In genomic region chr1:8880068-8880676, GRCh38 we compare ENCODE assay signal across 1 cellular context.
TF ChIP-seq lines count a peak whose summit lies in the region.

No MANE protein-coding gene starts in this region.

TF ChIP-seq in K562, 482 proteins besides CTCF, POLR2A, EP300 and RAD21 (continued from another document and continues in another):
- TF ChIP-seq PBX2 (CRISPR knock-in tag; IDR thresholded peaks at IDR 0.05; ENCODE audit: low read depth) (no peak), PBX2 (tag; conservative IDR thresholded peaks at IDR 0.05; ENCODE audit: low read depth) (no peak), PHF8 (IDR thresholded peaks at IDR 0.05; ENCODE audit: borderline replicate concordance, low read length) (no peak), BCLAF1 (IDR thresholded peaks at IDR 0.05; ENCODE audit: borderline replicate concordance in 1 of 2, control insufficient read depth in 1 of 2, low read depth in 2 of 2, low read length in 1 of 2) (no peak), TBP (optimal IDR thresholded peaks at IDR 0.05; ENCODE audit: low read depth, low read length) (peak; percentile 69), ZNF639 (CRISPR knock-in tag; conservative IDR thresholded peaks at IDR 0.05 in 1 of 2, IDR thresholded peaks at IDR 0.05 in 1 of 2) (no peak), HEY1 (CRISPR knock-in tag; IDR thresholded peaks at IDR 0.05; ENCODE audit: borderline replicate concordance) (no peak), LCOR (CRISPR knock-in tag; IDR thresholded peaks at IDR 0.05) (no peak), LARP7 (IDR thresholded peaks at IDR 0.05) (no peak), POU5F1 (IDR thresholded peaks at IDR 0.05; ENCODE audit: borderline replicate concordance, low read depth, low read length, partially characterized antibody) (no peak), MECOM (CRISPR knock-in tag; IDR thresholded peaks at IDR 0.05) (no peak), ZNF584 (CRISPR knock-in tag; IDR thresholded peaks at IDR 0.05; ENCODE audit: low read depth) (no peak), ZNF668 (CRISPR knock-in tag; IDR thresholded peaks at IDR 0.05) (no peak), ZNF143 (CRISPR knock-in tag; IDR thresholded peaks at IDR 0.05) (no peak), ZBTB12 (CRISPR knock-in tag; IDR thresholded peaks at IDR 0.05) (no peak), HMG20B (CRISPR knock-in tag; IDR thresholded peaks at IDR 0.05) (no peak), FOXJ3 (CRISPR knock-in tag; IDR thresholded peaks at IDR 0.05) (no peak), ZNF740 (CRISPR knock-in tag; IDR thresholded peaks at IDR 0.05) (no peak), ZNF740 (tag; IDR thresholded peaks at IDR 0.05) (no peak), ATF1 (CRISPR knock-in tag; IDR thresholded peaks at IDR 0.05) (no peak), ATF1 (tag; IDR thresholded peaks at IDR 0.05) (no peak), MAFK (IDR thresholded peaks at IDR 0.05; ENCODE audit: low read length) (peak; percentile 92), ZFX (CRISPR knock-in tag; IDR thresholded peaks at IDR 0.05) (no peak), SMARCB1 (IDR thresholded peaks at IDR 0.05; ENCODE audit: insufficient read length, low read depth) (no peak), ETV1 (tag; conservative IDR thresholded peaks at IDR 0.05; ENCODE audit: low read depth) (no peak), TFAP4 (CRISPR knock-in tag; IDR thresholded peaks at IDR 0.05; ENCODE audit: borderline replicate concordance) (no peak), CEBPG (CRISPR knock-in tag; IDR thresholded peaks at IDR 0.05) (no peak; the same call in 1 of the 2 replicates), CEBPG (tag; conservative IDR thresholded peaks at IDR 0.05 in 1 of 2, IDR thresholded peaks at IDR 0.05 in 1 of 2) (peak; percentile 39 to 83; a peak in 2 of 4 replicates), TCFL5 (CRISPR knock-in tag; conservative IDR thresholded peaks at IDR 0.05) (no peak), ZNF318 (IDR thresholded peaks at IDR 0.05; ENCODE audit: borderline replicate concordance in 1 of 2, low read depth in 1 of 2) (no peak), CCNT2 (IDR thresholded peaks at IDR 0.05; ENCODE audit: borderline replicate concordance, extremely low read depth, insufficient read length, low read depth, low read length) (peak; percentile 48), ETV6 (IDR thresholded peaks at IDR 0.05; ENCODE audit: borderline replicate concordance in 1 of 2, low read depth in 2 of 2, low read length in 1 of 2) (no peak), ETV6 (CRISPR knock-in tag; IDR thresholded peaks at IDR 0.05; ENCODE audit: borderline replicate concordance) (no peak), ID3 (CRISPR knock-in tag; IDR thresholded peaks at IDR 0.05) (no peak), ID3 (tag; IDR thresholded peaks at IDR 0.05) (no peak), PCBP2 (IDR thresholded peaks at IDR 0.05; ENCODE audit: low read depth, low read length, poor library complexity, severe bottlenecking) (no peak), CBX2 (IDR thresholded peaks at IDR 0.05; ENCODE audit: insufficient read depth, low read length, poor library complexity, severe bottlenecking) (no peak), U2AF1 (optimal IDR thresholded peaks at IDR 0.05; ENCODE audit: low read depth, low read length) (no peak), IRF9 (tag; IDR thresholded peaks at IDR 0.05) (no peak), HMGN3 (IDR thresholded peaks at IDR 0.05; ENCODE audit: borderline replicate concordance, extremely low read depth, insufficient read length, low read depth, low read length) (no peak), ZNF124 (CRISPR knock-in tag; IDR thresholded peaks at IDR 0.05) (no peak), HCFC1 (IDR thresholded peaks at IDR 0.05; ENCODE audit: low read depth, low read length) (no peak), ZNF408 (CRISPR knock-in tag; IDR thresholded peaks at IDR 0.05; ENCODE audit: low read depth) (no peak), FOXA1 (IDR thresholded peaks at IDR 0.05; ENCODE audit: borderline replicate concordance) (no peak), U2AF2 (optimal IDR thresholded peaks at IDR 0.05; ENCODE audit: low read depth, low read length) (no peak), PHB2 (IDR thresholded peaks at IDR 0.05; ENCODE audit: low read depth) (no peak), BRF1 (IDR thresholded peaks at IDR 0.05; ENCODE audit: borderline replicate concordance, extremely low read depth, insufficient read length) (no peak)
